15 cellular contexts compared by ENCODE assay signal in the genomic region with DNA sequence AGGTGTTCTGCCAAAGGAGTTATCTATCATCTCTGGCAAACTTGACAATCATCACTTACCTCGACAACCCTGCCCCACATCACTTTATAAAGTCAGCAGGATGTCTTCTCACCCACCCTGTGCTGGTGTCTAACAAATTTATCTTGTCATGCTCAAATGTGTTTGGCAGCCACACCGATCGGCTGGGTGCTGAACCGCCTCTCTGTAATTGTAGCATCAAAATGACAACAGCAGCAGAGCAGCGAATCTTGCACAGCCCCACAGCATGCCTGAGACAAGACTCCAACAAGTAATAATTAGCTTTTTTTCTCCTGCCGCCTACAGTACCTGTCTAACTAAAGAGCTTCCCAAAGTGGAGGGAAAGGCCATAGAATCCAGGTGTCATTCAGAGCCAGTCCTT.
"Had no signal": no experiment of that assay in that cellular context is flagged by ENCODE, and none has a peak within 500 bp of the region (broad histone marks: within the 10 kb centered on the region; RNA-seq: fewer than 3 reads in every experiment).

No MANE protein-coding gene starts in this region.

- H3K4me3 Mint-ChIP-seq: nephron progenitor cell had no signal

- H3K36me3 ChIP-seq: adrenal gland, cardiac muscle cell, uterus had no signal

- H3K9me3 Mint-ChIP-seq: activated T-helper 17 cell treated with anti-CD3 and anti-CD28 coated beads, Interleukin-2, amount 50 U/mL, for 72 hours; nephron progenitor cell had no signal

- ATAC-seq: activated CD4-positive, CD25-positive, alpha-beta regulatory T cell treated with anti-CD3 and anti-CD28 coated beads, Interleukin-2, amount 50 U/mL, for 24 hours; activated T-helper 17 cell treated with anti-CD3 and anti-CD28 coated beads, Interleukin-2, amount 50 U/mL, for 72 hours; left lung had no signal

- H3K4me3 ChIP-seq: adrenal gland, cardiac muscle cell, hepatocyte, left lung, tibial artery, uterus had no signal

- H3K27ac Mint-ChIP-seq: activated T-helper 17 cell treated with anti-CD3 and anti-CD28 coated beads, Interleukin-2, amount 50 U/mL, for 72 hours; nephron progenitor cell had no signal

- H3K4me1 ChIP-seq: uterus had no signal

- H3K27ac ChIP-seq: adrenal gland, cardiac muscle cell, hepatocyte, left lung, tibial artery, uterus had no signal

- H3K9me3 ChIP-seq: adrenal gland, left lung, tibial artery, uterus had no signal

- DNase-seq: activated naive CD4-positive, alpha-beta T cell treated with Interleukin-2 at 50 U/mL for 16 hours; activated T-cell treated with anti-CD3 and anti-CD28 coated beads for 4 hours; adrenal gland; left lung; nephron progenitor cell; stimulated activated CD4-positive, alpha-beta T cell treated with anti-CD3 and anti-CD28 coated beads, Interleukin-15, amount 100 ng/mL, for 24 hours; stimulated activated CD4-positive, alpha-beta T cell treated with anti-CD3 and anti-CD28 coated beads, Interleukin-4, amount 100 ng/mL, for 1 hour; stimulated activated naive CD4-positive, alpha-beta T cell; SW 1271; tibial artery; uterus had no signal

- H3K27me3 ChIP-seq: adrenal gland, cardiac muscle cell, hepatocyte, left lung, tibial artery, uterus had no signal
